In genomic region chr2:6927186-6927585, GRCh38 we compare ENCODE assay signal across 18 cellular contexts. TPM values are rescaled to one million over a fixed set of nuclear protein-coding genes. Genes with fewer than 3 reads are reported as not detected.
A peak's percentile ranks its signal among the peaks of the same experiment; 100 is the strongest.
DNase-seq lines count a peak whose midpoint lies in the region; ATAC-seq and TF ChIP-seq lines count a peak whose summit lies in the region.
"Had no signal": no experiment of that assay in that cellular context is flagged by ENCODE, and none has a peak within 500 bp of the region (broad histone marks: within the 10 kb centered on the region; RNA-seq: fewer than 3 reads in every experiment).

No MANE protein-coding gene starts in this region.

- ATAC-seq in psoas muscle = peak; percentile 31 to 75 (median 54)
- ATAC-seq in GM18873 (IDR thresholded peaks at IDR 0.05; ENCODE audit: low FRiP score, unreplicated experiment) = no peak
- ATAC-seq: activated naive CD8-positive, alpha-beta T cell treated with anti-CD3 and anti-CD28 coated beads, Interleukin-2, amount 50 U/mL, for 24 hours had no signal

- peaks cover 48% of the 10 kb centered on the region for H3K79me2 ChIP-seq in hepatocyte

- peaks cover 86% of the 10 kb centered on the region for H3K4me1 Mint-ChIP-seq in activated CD4-positive, alpha-beta T cell treated with anti-CD3 and anti-CD28 coated beads, Interleukin-2, amount 10 ng/mL, durations not matched to agents 7 days and 5 days

- POLR2A ChIA-PET in activated CD4-positive, alpha-beta T cell treated with anti-CD3 and anti-CD28 coated beads, Interleukin-2, amount 10 ng/mL, durations not matched to agents 7 days and 5 days (lab: Charles Lee) = no interaction called here

- H3K4me3 ChIP-seq in hepatocyte (no peak overlapping the region), psoas muscle (no peak overlapping the region)
- H3K4me3 ChIP-seq: SJSA1, transverse colon had no signal

- no peak overlapping the region for H3K4me3 Mint-ChIP-seq in activated CD4-positive, alpha-beta T cell treated with anti-CD3 and anti-CD28 coated beads, Interleukin-2, amount 10 ng/mL, durations not matched to agents 7 days and 5 days
- H3K4me3 Mint-ChIP-seq: activated naive CD8-positive, alpha-beta T cell treated with anti-CD3 and anti-CD28 coated beads, Interleukin-2, amount 50 U/mL, for 24 hours; nephron progenitor cell had no signal

- H3K27me3 ChIP-seq in hepatocyte (no peaks in the 10 kb centered on the region), psoas muscle (ENCODE audit: insufficient read depth in 3 of 3, low read length in 2 of 3) (no peaks in the 10 kb centered on the region)
- H3K27me3 ChIP-seq: SJSA1, transverse colon had no signal

- DNase-seq in hepatocyte (ENCODE audit: low spot score) = peak; percentile 54
- no peak for DNase-seq in psoas muscle
- DNase-seq in posterior vena cava (ENCODE audit: low spot score) = no peak
- DNase-seq in HT-29 (ENCODE audit: low spot score) = no peak
- no peak for DNase-seq in activated CD4-positive, alpha-beta T cell treated with anti-CD3 and anti-CD28 coated beads, Interleukin-2, amount 10 ng/mL, durations not matched to agents 7 days and 5 days
- DNase-seq: activated naive CD8-positive, alpha-beta T cell treated with anti-CD3 and anti-CD28 coated beads, Interleukin-2, amount 50 U/mL, for 24 hours; DMS53; foreskin melanocyte; NCI-H1694 treated with DMSO at 0.1 percent for 48 hours; NCI-H748 treated with DMSO at 0.1 percent for 48 hours; nephron progenitor cell; transverse colon had no signal

- no peaks in the 10 kb centered on the region for H4K20me1 ChIP-seq in hepatocyte (ENCODE audit: insufficient read depth, poor library complexity, severe bottlenecking)

- peaks cover 86% of the 10 kb centered on the region for H3K36me3 Mint-ChIP-seq in activated CD4-positive, alpha-beta T cell treated with anti-CD3 and anti-CD28 coated beads, Interleukin-2, amount 10 ng/mL, durations not matched to agents 7 days and 5 days (ENCODE audit: low read depth)

- H3K4me1 ChIP-seq in hepatocyte (ENCODE audit: insufficient read depth) (peaks cover 4% of the 10 kb centered on the region), psoas muscle (peaks cover 61% of the 10 kb centered on the region)
- H3K4me1 ChIP-seq: SJSA1 had no signal

- H3K27me3 Mint-ChIP-seq in activated CD4-positive, alpha-beta T cell treated with anti-CD3 and anti-CD28 coated beads, Interleukin-2, amount 10 ng/mL, durations not matched to agents 7 days and 5 days = no peaks in the 10 kb centered on the region
- H3K27me3 Mint-ChIP-seq: activated naive CD8-positive, alpha-beta T cell treated with anti-CD3 and anti-CD28 coated beads, Interleukin-2, amount 50 U/mL, for 24 hours had no signal

- H3K27ac ChIP-seq in C4-2B = peak overlapping the region; percentile 69
- peak overlapping the region; percentile 15 for H3K27ac ChIP-seq in angular gyrus (ENCODE audit: low read depth, low read length)
- H3K27ac ChIP-seq in hepatocyte = no peak overlapping the region
- peak overlapping the region; percentile 75 for H3K27ac ChIP-seq in psoas muscle
- H3K27ac ChIP-seq: KMS-11, SJSA1, transverse colon had no signal

- peaks cover 16% of the 10 kb centered on the region for H3K9me3 Mint-ChIP-seq in activated CD4-positive, alpha-beta T cell treated with anti-CD3 and anti-CD28 coated beads, Interleukin-2, amount 10 ng/mL, durations not matched to agents 7 days and 5 days

- H3K4me2 ChIP-seq in hepatocyte = peak overlapping the region; percentile 5
- H3K4me2 ChIP-seq: KMS-11 had no signal

- no peak overlapping the region for H3K27ac Mint-ChIP-seq in activated CD4-positive, alpha-beta T cell treated with anti-CD3 and anti-CD28 coated beads, Interleukin-2, amount 10 ng/mL, durations not matched to agents 7 days and 5 days
- H3K27ac Mint-ChIP-seq: activated naive CD8-positive, alpha-beta T cell treated with anti-CD3 and anti-CD28 coated beads, Interleukin-2, amount 50 U/mL, for 24 hours; nephron progenitor cell had no signal

- H3K9me3 ChIP-seq in hepatocyte (ENCODE audit: low read depth) (no peaks in the 10 kb centered on the region), psoas muscle (no peaks in the 10 kb centered on the region)
- H3K9me3 ChIP-seq: SJSA1, transverse colon had no signal

- no peak overlapping the region for H2AFZ ChIP-seq in hepatocyte

- H3K9me2 ChIP-seq in hepatocyte (replicated peaks; ENCODE audit: insufficient read depth) = no peaks in the 10 kb centered on the region

- CTCF ChIA-PET in activated CD4-positive, alpha-beta T cell treated with anti-CD3 and anti-CD28 coated beads, Interleukin-2, amount 10 ng/mL, durations not matched to agents 7 days and 5 days (lab: Charles Lee) = interaction anchor here (1.3 kb wide), 1 partner anchor 8 kb away, joined by 3 read pairs; no protein-coding TSS in a partner anchor

- H3K36me3 ChIP-seq in hepatocyte (replicated peaks; ENCODE audit: insufficient read depth, low read depth) = no peaks in the 10 kb centered on the region
- H3K36me3 ChIP-seq in psoas muscle (ENCODE audit: insufficient read depth in 1 of 2, low read depth in 1 of 2) = no peaks in the 10 kb centered on the region
- H3K36me3 ChIP-seq: SJSA1, transverse colon had no signal

- 26% methylated on average over 3 of the region's 3 CpGs for WGBS in hepatocyte (ENCODE audit: low lambda C conversion rate, missing lambda C conversion rate)
- 7 to 18% (median 7%) methylated on average over 3 of the region's 3 CpGs for WGBS in psoas muscle, 3 donors

- intact Hi-C loops in psoas muscle (cut with DNase I) (no loop called here), posterior vena cava (cut with DNase I) (loop anchor here in 1 of 2 donors (1.0 kb wide), 1 partner anchor 22 kb away; no protein-coding TSS in a partner anchor)

- TF ChIP-seq CTCF in C4-2B (conservative IDR thresholded peaks at IDR 0.05) = no peak
- no peak for TF ChIP-seq CTCF in hepatocyte (IDR thresholded peaks at IDR 0.05; ENCODE audit: poor library complexity)
- TF ChIP-seq CTCF in psoas muscle (IDR thresholded peaks at IDR 0.05) = no peak

RNA-seq across cellular contexts. Expression of gene RNF144A, which starts 10.0 kb away (rescaled TPM):
- total RNA-seq in hepatocyte = 8.3 and 10.1 TPM in 2 replicates
- polyA plus RNA-seq in hepatocyte = 3.4 and 5.4 TPM in 2 replicates
- 10 to 100 TPM in 2 of 4 donors, 1 to 10 TPM in 2; 8.2 to 15.6 (median 11.9) TPM for total RNA-seq in psoas muscle
- 1 to 10 TPM; 2.4 to 8.7 (median 5.4) TPM for polyA plus RNA-seq in psoas muscle
- total RNA-seq in posterior vena cava = 10 to 100 TPM in 1 of 2 donors, 1 to 10 TPM in 1; 9.4 to 11.8 TPM
- total RNA-seq in HT-29 (2014; rRNA removed; shearing (Covaris generic)) = 0.10 and 2.0 TPM in 2 replicates
- total RNA-seq in activated CD4-positive, alpha-beta T cell treated with anti-CD3 and anti-CD28 coated beads, Interleukin-2, amount 10 ng/mL, durations not matched to agents 7 days and 5 days = 100 to 1,000 TPM in 1 of 2 experiments, 10 to 100 TPM in 1; 89.6 to 101 TPM

RNA-seq across cellular contexts. Expression of gene RSAD2, which starts 49.6 kb away (rescaled TPM):
- 1.3 and 1.6 TPM in 2 replicates for total RNA-seq in hepatocyte
- 1.1 and 2.9 TPM in 2 replicates for polyA plus RNA-seq in hepatocyte
- total RNA-seq in psoas muscle = 1 to 10 TPM; 1.7 to 3.1 (median 2.6) TPM
- 1 to 10 TPM in 2 of 3 donors, under 1 TPM in 1; 0.95 to 2.7 (median 2.1) TPM for polyA plus RNA-seq in psoas muscle
- total RNA-seq in posterior vena cava = 1 to 10 TPM; 3.8 to 6.9 TPM
- total RNA-seq in HT-29 (2014; rRNA removed; shearing (Covaris generic)) = 0.78 and 1.6 TPM in 2 replicates
- total RNA-seq in activated CD4-positive, alpha-beta T cell treated with anti-CD3 and anti-CD28 coated beads, Interleukin-2, amount 10 ng/mL, durations not matched to agents 7 days and 5 days = 100 to 1,000 TPM; 100 to 101 TPM
- total RNA-seq: SJSA1 had no signal
- polyA plus RNA-seq: AG04450 had no signal

Comparison
In these comparisons a context has a peak if more than half of its experiments do, and no peak if none do; other contexts are left out.
1. RNA of gene RSAD2, which starts 49.6 kb away (total RNA-seq): 100 to 101 TPM in activated CD4-positive, alpha-beta T cell treated with anti-CD3 and anti-CD28 coated beads, Interleukin-2, amount 10 ng/mL, durations not matched to agents 7 days and 5 days; 3.8 to 6.9 TPM in posterior vena cava, 1.7 to 3.1 TPM in psoas muscle, 0.78 to 1.6 TPM in HT-29 and 1.3 to 1.6 TPM in hepatocyte; every median in the first group is over 10 times any median in the second.